5 cellular contexts compared by ENCODE assay signal in the genomic region with DNA sequence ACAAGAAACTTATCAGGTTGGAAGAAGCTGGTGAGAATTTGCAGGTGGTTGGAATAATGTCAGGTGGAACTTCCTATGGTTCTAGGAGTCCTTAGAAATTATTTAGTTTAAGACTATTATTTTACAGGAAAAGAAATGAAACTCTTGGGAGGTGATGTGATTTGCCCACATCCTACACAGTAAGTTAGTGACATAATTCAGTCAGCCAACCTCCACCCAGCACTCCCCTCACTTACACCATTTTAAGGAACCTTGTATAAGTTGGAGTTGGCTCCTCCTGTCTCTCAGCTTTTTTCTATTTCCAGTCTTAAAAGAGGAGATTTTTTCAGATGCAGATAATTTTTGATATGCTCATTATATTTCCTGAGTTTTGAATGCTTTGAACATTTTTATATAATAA.
"Had no signal": no experiment of that assay in that cellular context is flagged by ENCODE, and none has a peak within 500 bp of the region (broad histone marks: within the 10 kb centered on the region; RNA-seq: fewer than 3 reads in every experiment).

No MANE protein-coding gene starts in this region.

- DNase-seq: H7, HFFc6 had no signal

- H3K36me3 ChIP-seq: HAP-1 had no signal

- H3K4me2 ChIP-seq: GM23338 had no signal

- H3K4me3 ChIP-seq: GM23338, HAP-1 had no signal

- H3K27ac ChIP-seq: HL-60 had no signal
